8 cellular contexts compared by ENCODE assay signal in genomic region chr17:50630524-50631194, GRCh38. TPM values are rescaled to one million over a fixed set of nuclear protein-coding genes. Genes with fewer than 3 reads are reported as not detected.
DNase-seq lines count a peak whose midpoint lies in the region; ATAC-seq and TF ChIP-seq lines count a peak whose summit lies in the region.

No MANE protein-coding gene starts in this region.

- DNase-seq in CD4-positive, alpha-beta T cell: peak; percentile 25 to 70 (median 52)
- DNase-seq in HK-2 (ENCODE audit: unreplicated experiment) (peak; percentile 71), astrocyte of the cerebellum (ENCODE audit: low read depth) (no peak), left kidney (ENCODE audit: low read depth, low spot score) (peak; percentile 57), NOMO-1 (lab: John Stamatoyannopoulos, UW; ENCODE audit: unreplicated experiment in 2 of 2) (no peak), hippocampal formation (lab: John Stamatoyannopoulos, UW) (no peak)
- peak; percentile 23 for DNase-seq in T-helper 2 cell treated with Interferon-gamma antibody and Interleukin-4, amounts not matched to agents 5 μg/mL and 100 μg/mL, for 36 hours (ENCODE audit: low spot score)
- peak; percentile 24 to 54 for DNase-seq in stimulated activated CD8-positive, alpha-beta memory T cell treated with anti-CD3 and anti-CD28 coated beads, Interleukin-2, amount 100 ng/mL, for 48 hours (ENCODE audit: low read depth in 2 of 2)

- peaks cover 89% of the 10 kb centered on the region for H3K27me3 ChIP-seq in CD4-positive, alpha-beta T cell (ENCODE audit: control insufficient read depth, insufficient read depth, low read length)

- intact Hi-C loops in CD4-positive, alpha-beta T cell (cut with DNase I, micrococcal nuclease): loop anchor here (1.0 to 5.0 kb wide), 4 partner anchors 67 to 212 kb away; partner anchors contain the start of gene ANKRD40 (in 1 of the 2)

- no peaks in the 10 kb centered on the region for H3K36me3 Mint-ChIP-seq in CD4-positive, alpha-beta T cell (ENCODE audit: low read depth)
- no peaks in the 10 kb centered on the region for H3K36me3 Mint-ChIP-seq in T-helper 2 cell treated with Interferon-gamma antibody and Interleukin-4, amounts not matched to agents 5 μg/mL and 100 μg/mL, for 36 hours (ENCODE audit: low read depth)

- H3K9me3 ChIP-seq in CD4-positive, alpha-beta T cell (ENCODE audit: control insufficient read depth, low read length): no peaks in the 10 kb centered on the region

- no peak overlapping the region for H3K4me3 ChIP-seq in astrocyte of the cerebellum (ENCODE audit: low read depth, low read length)

- in situ Hi-C loops in astrocyte of the cerebellum (cut with HindIII; ENCODE audit: low sequenced_read_pairs): no loop called here

- CTCF ChIA-PET in CD4-positive, alpha-beta T cell (lab: Charles Lee): interaction anchor here (0.6 to 1.3 kb wide), 4 partner anchors 9 to 151 kb away, joined by 3 to 4 read pairs (median 3); no protein-coding TSS in a partner anchor

- peak; percentile 76 for ATAC-seq in CD4-positive, alpha-beta T cell (ENCODE audit: poor library complexity)

- peaks cover 9% of the 10 kb centered on the region for H3K4me1 Mint-ChIP-seq in CD4-positive, alpha-beta T cell (ENCODE audit: low read depth)
- H3K4me1 Mint-ChIP-seq in T-helper 2 cell treated with Interferon-gamma antibody and Interleukin-4, amounts not matched to agents 5 μg/mL and 100 μg/mL, for 36 hours (ENCODE audit: low read depth): peaks cover 6% of the 10 kb centered on the region

- peak; percentile 79 for TF ChIP-seq CTCF in CD4-positive, alpha-beta T cell (IDR thresholded peaks at IDR 0.05)
- peak; percentile 81 for TF ChIP-seq CTCF in astrocyte of the cerebellum (IDR thresholded peaks at IDR 0.05; ENCODE audit: low read depth, low read length, missing control alignments)

- H3K4me3 Mint-ChIP-seq in CD4-positive, alpha-beta T cell: no peak overlapping the region
- no peak overlapping the region for H3K4me3 Mint-ChIP-seq in T-helper 2 cell treated with Interferon-gamma antibody and Interleukin-4, amounts not matched to agents 5 μg/mL and 100 μg/mL, for 36 hours

- H3K27ac ChIP-seq in CD4-positive, alpha-beta T cell (ENCODE audit: low read depth, low read length): no peak overlapping the region

- no peaks in the 10 kb centered on the region for H3K9me3 Mint-ChIP-seq in CD4-positive, alpha-beta T cell
- H3K9me3 Mint-ChIP-seq in T-helper 2 cell treated with Interferon-gamma antibody and Interleukin-4, amounts not matched to agents 5 μg/mL and 100 μg/mL, for 36 hours: no peaks in the 10 kb centered on the region

- no peak overlapping the region for H3K27ac Mint-ChIP-seq in CD4-positive, alpha-beta T cell
- no peak overlapping the region for H3K27ac Mint-ChIP-seq in T-helper 2 cell treated with Interferon-gamma antibody and Interleukin-4, amounts not matched to agents 5 μg/mL and 100 μg/mL, for 36 hours

- H3K27me3 Mint-ChIP-seq in CD4-positive, alpha-beta T cell: peaks cover 91% of the 10 kb centered on the region
- peaks cover 61% of the 10 kb centered on the region for H3K27me3 Mint-ChIP-seq in T-helper 2 cell treated with Interferon-gamma antibody and Interleukin-4, amounts not matched to agents 5 μg/mL and 100 μg/mL, for 36 hours (ENCODE audit: low read depth)

- POLR2A ChIA-PET in CD4-positive, alpha-beta T cell (lab: Charles Lee): no interaction called here

RNA-seq across cellular contexts. Expression of gene ABCC3, which starts 4.0 kb away (rescaled TPM):
- under 1 TPM in 1 of 2 experiments, not detected in 1; 0.19 TPM for total RNA-seq in CD4-positive, alpha-beta T cell

Comparison
In these comparisons a context has a peak if more than half of its experiments do, and no peak if none do; other contexts are left out.
1. DNase-seq: peak in CD4-positive, alpha-beta T cell (10 of 10), HK-2 (single experiment), T-helper 2 cell treated with Interferon-gamma antibody and Interleukin-4, amounts not matched to agents 5 μg/mL and 100 μg/mL, for 36 hours (single experiment), left kidney (single experiment) and stimulated activated CD8-positive, alpha-beta memory T cell treated with anti-CD3 and anti-CD28 coated beads, Interleukin-2, amount 100 ng/mL, for 48 hours (2 of 2); none in astrocyte of the cerebellum (single experiment), NOMO-1 (0 of 2) and hippocampal formation (0 of 2).